ENCODE assay signal across 20 cellular contexts in the genomic region with DNA sequence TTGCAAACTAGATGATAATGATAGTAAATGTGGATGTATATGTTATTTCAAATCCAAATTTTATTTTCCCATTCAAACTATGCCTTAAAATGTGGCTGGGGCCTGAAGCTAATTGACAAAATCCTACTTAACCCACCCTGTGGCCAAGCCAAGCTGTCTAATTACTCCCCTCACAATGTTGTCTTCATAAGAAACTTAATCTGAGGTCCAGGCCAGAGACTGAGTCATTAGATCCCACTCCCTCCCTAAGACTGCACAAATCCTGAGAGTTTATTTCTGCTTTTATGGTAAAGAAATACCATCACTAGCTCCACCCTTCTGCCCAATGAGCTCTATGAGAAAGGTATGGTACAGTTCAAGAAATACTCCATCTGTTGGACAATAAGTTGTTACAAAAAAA. TPM values are rescaled to one million over a fixed set of nuclear protein-coding genes. Genes with fewer than 3 reads are reported as not detected.
"Had no signal": no experiment of that assay in that cellular context is flagged by ENCODE, and none has a peak within 500 bp of the region (broad histone marks: within the 10 kb centered on the region; RNA-seq: fewer than 3 reads in every experiment).

No MANE protein-coding gene starts in this region.

- H3K9me3 ChIP-seq: esophagus muscularis mucosa, spleen, upper lobe of left lung had no signal

- H3K27me3 Mint-ChIP-seq: activated CD4-positive, alpha-beta T cell treated with anti-CD3 and anti-CD28 coated beads for 36 hours; activated naive CD8-positive, alpha-beta T cell had no signal

- H3K4me1 Mint-ChIP-seq: activated CD4-positive, alpha-beta T cell treated with anti-CD3 and anti-CD28 coated beads for 36 hours; memory B cell; natural killer cell; stimulated activated naive CD8-positive, alpha-beta T cell treated with anti-CD3 and anti-CD28 coated beads, Interleukin-15, amount 100 ng/mL, for 72 hours had no signal

- H3K4me3 ChIP-seq: esophagus muscularis mucosa, spleen, upper lobe of left lung had no signal

- ATAC-seq: activated CD4-positive, alpha-beta T cell treated with anti-CD3 and anti-CD28 coated beads for 36 hours; activated CD8-positive, alpha-beta T cell treated with anti-CD3 and anti-CD28 coated beads for 36 hours; natural killer cell; stimulated activated naive CD8-positive, alpha-beta T cell treated with anti-CD3 and anti-CD28 coated beads, Interleukin-15, amount 100 ng/mL, for 72 hours had no signal

- H3K27me3 ChIP-seq: brain microvascular endothelial cell, esophagus muscularis mucosa, upper lobe of left lung had no signal

- H3K27ac Mint-ChIP-seq: activated CD4-positive, alpha-beta T cell treated with anti-CD3 and anti-CD28 coated beads for 36 hours; activated CD8-positive, alpha-beta T cell treated with anti-CD3 and anti-CD28 coated beads for 36 hours; activated naive CD8-positive, alpha-beta T cell; memory B cell; natural killer cell; stimulated activated naive CD8-positive, alpha-beta T cell treated with anti-CD3 and anti-CD28 coated beads, Interleukin-15, amount 100 ng/mL, for 72 hours had no signal

- H3K27ac ChIP-seq: esophagus muscularis mucosa, spleen, upper lobe of left lung had no signal

- H3K4me3 Mint-ChIP-seq: activated CD4-positive, alpha-beta T cell treated with anti-CD3 and anti-CD28 coated beads for 36 hours; activated CD8-positive, alpha-beta T cell treated with anti-CD3 and anti-CD28 coated beads for 36 hours; activated naive CD8-positive, alpha-beta T cell; memory B cell; natural killer cell; stimulated activated naive CD8-positive, alpha-beta T cell treated with anti-CD3 and anti-CD28 coated beads, Interleukin-15, amount 100 ng/mL, for 72 hours had no signal

- H3K9me3 Mint-ChIP-seq: activated CD8-positive, alpha-beta T cell treated with anti-CD3 and anti-CD28 coated beads for 36 hours; memory B cell; natural killer cell; stimulated activated naive CD8-positive, alpha-beta T cell treated with anti-CD3 and anti-CD28 coated beads, Interleukin-15, amount 100 ng/mL, for 72 hours had no signal

- DNase-seq: activated CD4-positive, alpha-beta T cell treated with anti-CD3 and anti-CD28 coated beads for 36 hours; activated CD8-positive, alpha-beta memory T cell treated with anti-CD3 and anti-CD28 coated beads, Interleukin-2, amount 50 U/mL, for 4 hours; activated CD8-positive, alpha-beta T cell treated with anti-CD3 and anti-CD28 coated beads for 36 hours; activated effector memory CD4-positive, alpha-beta T cell treated with anti-CD3 and anti-CD28 coated beads, Interleukin-2, amount 50 U/mL, for 16 hours; activated T-cell treated with anti-CD3 and anti-CD28 coated beads, Interleukin-2, amount 50 U/mL, for 48 hours; brain microvascular endothelial cell; cortex of kidney; effector CD4-positive, alpha-beta T cell; natural killer cell; posterior cingulate gyrus; spleen; stimulated activated naive CD8-positive, alpha-beta T cell treated with anti-CD3 and anti-CD28 coated beads, Interleukin-15, amount 100 ng/mL, for 72 hours; T1000; upper lobe of left lung had no signal

- H3K36me3 ChIP-seq: brain microvascular endothelial cell, spleen, upper lobe of left lung had no signal

- H3K36me3 Mint-ChIP-seq: activated naive CD8-positive, alpha-beta T cell; memory B cell; natural killer cell had no signal

- H3K4me1 ChIP-seq: spleen, upper lobe of left lung had no signal

RNA-seq across cellular contexts. Expression of gene SMPX, which starts 16.5 kb away (rescaled TPM):
- total RNA-seq: activated CD4-positive, alpha-beta T cell treated with anti-CD3 and anti-CD28 coated beads for 36 hours; activated CD8-positive, alpha-beta T cell treated with anti-CD3 and anti-CD28 coated beads for 36 hours; glomerular endothelial cell; kidney epithelial cell; natural killer cell; spleen; temporal lobe had no signal
